Comparison of ENCODE assay signal across 8 cellular contexts in the genomic region with DNA sequence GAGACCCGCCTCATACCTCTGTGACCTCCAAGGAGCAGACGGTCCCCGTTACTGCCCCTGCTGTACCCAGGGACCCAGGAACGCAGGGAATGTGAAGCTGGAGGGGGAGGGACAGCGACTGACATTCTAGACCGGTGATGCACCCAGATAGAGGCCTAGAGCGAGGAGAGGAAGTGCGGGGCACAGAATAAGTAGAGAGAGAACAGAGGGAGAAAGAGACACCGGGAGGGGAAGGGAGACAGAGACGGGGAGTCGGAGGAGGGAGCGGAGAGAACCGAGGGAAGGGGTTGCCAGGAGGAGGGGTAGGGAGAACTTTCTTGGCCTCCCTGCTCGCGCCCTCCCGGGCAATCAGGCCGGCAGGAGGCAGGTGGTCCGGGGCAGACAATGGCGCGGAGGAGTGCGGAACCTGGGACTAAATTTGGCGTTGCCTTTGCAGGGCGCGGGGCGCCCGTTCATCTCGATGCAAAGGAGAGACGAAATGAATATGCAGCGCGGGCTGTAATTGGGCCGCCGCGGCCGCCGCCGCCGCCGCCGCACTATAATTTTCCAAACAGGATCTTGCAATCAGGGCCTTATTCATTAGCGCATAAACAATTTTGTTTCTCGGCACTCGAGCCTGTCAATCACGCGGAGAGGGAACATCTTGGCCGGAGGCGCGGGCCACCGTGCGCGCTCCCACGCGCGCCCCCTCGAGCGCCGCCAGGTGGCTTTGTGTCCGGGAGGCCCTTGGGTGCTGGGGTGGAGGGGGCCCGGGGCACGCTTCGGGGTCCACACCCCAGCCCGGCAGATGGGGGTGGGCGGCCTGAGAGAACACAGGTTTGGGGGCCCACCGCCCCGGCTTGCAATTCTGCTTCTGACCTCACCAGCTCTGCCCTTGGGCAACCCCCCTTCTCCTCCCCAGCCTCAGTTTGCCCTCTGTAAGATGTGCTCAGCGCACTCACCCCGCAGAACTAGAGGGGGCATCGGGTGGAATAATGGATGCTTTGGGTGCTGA. TPM values are rescaled to one million over a fixed set of nuclear protein-coding genes. Genes with fewer than 3 reads are reported as not detected.
A peak's percentile ranks its signal among the peaks of the same experiment; 100 is the strongest.
DNase-seq lines count a peak whose midpoint lies in the region; ATAC-seq and TF ChIP-seq lines count a peak whose summit lies in the region.

No MANE protein-coding gene starts in this region.

- H3K4me3 ChIP-seq in brain microvascular endothelial cell (ENCODE audit: low read depth, low read length) (peak overlapping the region; percentile 52), vagina (peak overlapping the region; percentile 13 to 30)

- DNase-seq in stimulated activated CD4-positive, alpha-beta T cell treated with anti-CD3 and anti-CD28 coated beads, Interleukin-15, amount 100 ng/mL, for 24 hours: peak; percentile 24
- no peak for DNase-seq in stimulated activated CD4-positive, alpha-beta T cell treated with anti-CD3 and anti-CD28 coated beads, Interleukin-2, amount 100 ng/mL, for 24 hours
- peak; percentile 36 for DNase-seq in brain microvascular endothelial cell
- DNase-seq in kidney tubule cell (ENCODE audit: low spot score): peak; percentile 83
- DNase-seq in vagina (ENCODE audit: extremely low spot score in 2 of 2): no peak

- intact Hi-C loops in vagina (cut with DNase I): no loop called here

- H3K4me1 ChIP-seq in vagina: peaks cover 15% of the 10 kb centered on the region

- H3K9me3 ChIP-seq in vagina: no peaks in the 10 kb centered on the region

- no peaks in the 10 kb centered on the region for H3K36me3 ChIP-seq in brain microvascular endothelial cell (replicated peaks)
- no peaks in the 10 kb centered on the region for H3K36me3 ChIP-seq in vagina

- ATAC-seq in GM18909 (IDR thresholded peaks at IDR 0.05; ENCODE audit: poor library complexity, unreplicated experiment) (no peak), HG03135 (IDR thresholded peaks at IDR 0.05; ENCODE audit: unreplicated experiment) (no peak), HG03097 (IDR thresholded peaks at IDR 0.05; ENCODE audit: low FRiP score, unreplicated experiment) (no peak)

- in situ Hi-C loops in brain microvascular endothelial cell (cut with HindIII; ENCODE audit: low pct_ligation_motif_present, low sequenced_read_pairs): no loop called here

- H3K27me3 ChIP-seq in brain microvascular endothelial cell (replicated peaks): no peaks in the 10 kb centered on the region
- peaks cover 4% of the 10 kb centered on the region for H3K27me3 ChIP-seq in vagina

- TF ChIP-seq POLR2A in vagina (IDR thresholded peaks at IDR 0.05): no peak

- H3K27ac ChIP-seq in brain microvascular endothelial cell (no peak overlapping the region), vagina (no peak overlapping the region)

- TF ChIP-seq CTCF in brain microvascular endothelial cell (IDR thresholded peaks at IDR 0.05; ENCODE audit: low read depth, low read length, missing control alignments): peak; percentile 15
- TF ChIP-seq CTCF in vagina (IDR thresholded peaks at IDR 0.05): no peak

RNA-seq across cellular contexts. Expression of a gene that starts 32.9 kb away (rescaled TPM):
- 32.4 TPM for total RNA-seq in vagina

RNA-seq across cellular contexts. Expression of a gene that starts 33.1 kb away (rescaled TPM):
- total RNA-seq in vagina: not detected

RNA-seq across cellular contexts. Expression of a gene that starts 33.5 kb away (rescaled TPM):
- total RNA-seq in vagina: 11.0 TPM

Comparison
In these comparisons a context has a peak if more than half of its experiments do, and no peak if none do; other contexts are left out.
1. DNase-seq: peak in stimulated activated CD4-positive, alpha-beta T cell treated with anti-CD3 and anti-CD28 coated beads, Interleukin-15, amount 100 ng/mL, for 24 hours (single experiment), brain microvascular endothelial cell (single experiment) and kidney tubule cell (single experiment); none in stimulated activated CD4-positive, alpha-beta T cell treated with anti-CD3 and anti-CD28 coated beads, Interleukin-2, amount 100 ng/mL, for 24 hours (0 of 2) and vagina (0 of 2).